Comparison of ENCODE assay signal across 10 cellular contexts in the genomic region with DNA sequence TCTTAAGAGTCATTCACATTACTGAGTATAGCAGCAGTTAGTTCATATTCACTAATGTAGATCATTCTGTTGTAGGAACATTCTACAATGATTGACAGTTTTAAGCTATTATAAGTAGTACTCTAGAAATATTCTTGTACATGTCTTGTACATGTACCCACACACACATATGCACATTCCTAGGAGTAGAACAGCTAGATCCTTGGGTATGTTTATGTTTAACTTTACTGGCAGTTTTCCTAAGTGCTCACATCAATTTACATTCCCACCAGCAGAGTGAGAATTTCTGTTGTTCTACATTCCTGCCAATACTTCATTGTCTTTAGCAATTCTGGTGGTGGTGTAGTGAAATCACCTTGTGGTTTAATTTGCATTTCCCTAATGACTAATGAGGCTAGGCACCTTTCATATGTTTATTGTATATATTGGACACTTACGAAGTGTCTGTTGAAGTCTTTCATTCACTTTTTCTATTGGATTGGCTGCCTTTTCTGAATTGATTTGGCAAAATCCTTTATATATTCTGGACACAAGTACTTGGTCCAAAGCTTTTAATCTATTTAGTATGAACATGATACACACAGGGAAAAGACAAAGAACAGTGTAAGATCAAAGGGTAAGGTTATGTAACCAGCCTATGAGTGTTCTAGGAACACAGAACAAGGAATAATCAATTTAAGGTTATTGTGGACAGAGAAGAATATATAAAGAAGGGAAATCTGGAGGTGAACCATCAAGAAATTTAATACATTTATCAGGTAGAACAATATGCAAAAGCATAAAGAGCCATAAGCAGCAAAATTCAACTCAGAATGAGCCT.
A peak's percentile ranks its signal among the peaks of the same experiment; 100 is the strongest.
DNase-seq lines count a peak whose midpoint lies in the region; ATAC-seq, FAIRE-seq and TF ChIP-seq lines count a peak whose summit lies in the region.
"Had no signal": no experiment of that assay in that cellular context is flagged by ENCODE, and none has a peak within 500 bp of the region (broad histone marks: within the 10 kb centered on the region; RNA-seq: fewer than 3 reads in every experiment).

No MANE protein-coding gene starts in this region.

- peak; percentile 78 for ATAC-seq in HG03039 (IDR thresholded peaks at IDR 0.05; ENCODE audit: unreplicated experiment)

- no peak overlapping the region for H3K4me3 ChIP-seq in astrocyte (ENCODE audit: insufficient read depth, low read depth, low read length)
- H3K4me3 ChIP-seq in small intestine (ENCODE audit: low read depth in 1 of 2, low read length in 2 of 2): no peak overlapping the region
- H3K4me3 ChIP-seq: BLaER1 had no signal

- no peaks in the 10 kb centered on the region for H3K27me3 Mint-ChIP-seq in activated naive CD4-positive, alpha-beta T cell treated with anti-CD3 and anti-CD28 coated beads, Interleukin-2, amount 50 U/mL, for 24 hours
- no peaks in the 10 kb centered on the region for H3K27me3 Mint-ChIP-seq in astrocyte (ENCODE audit: low read depth, unreplicated experiment)

- FAIRE-seq in astrocyte (lab: Jason Lieb, UNC): peak; percentile 26
- no peak for FAIRE-seq in small intestine (lab: Jason Lieb, UNC)
- FAIRE-seq: endothelial cell of umbilical vein had no signal

- no peak overlapping the region for H3K4me2 ChIP-seq in astrocyte (ENCODE audit: low read length)
- H3K4me2 ChIP-seq: BLaER1 had no signal

- no peaks in the 10 kb centered on the region for H3K27me3 ChIP-seq in astrocyte (ENCODE audit: insufficient read depth, low read length)
- H3K27me3 ChIP-seq in small intestine (ENCODE audit: control insufficient read depth in 2 of 2, insufficient read depth in 2 of 2, low read length in 2 of 2): no peaks in the 10 kb centered on the region
- H3K27me3 ChIP-seq: BLaER1 had no signal

- no peaks in the 10 kb centered on the region for H3K79me2 ChIP-seq in astrocyte (ENCODE audit: insufficient read depth, low read length)

- no peak overlapping the region for H3K9ac ChIP-seq in astrocyte (ENCODE audit: low read length)
- H3K9ac ChIP-seq: BLaER1 had no signal

- intact Hi-C loops in posterior vena cava (cut with DNase I): no loop called here

- H3K27ac ChIP-seq in astrocyte (ENCODE audit: low read depth, low read length): no peak overlapping the region
- H3K27ac ChIP-seq in small intestine (ENCODE audit: low read depth in 1 of 2, low read length in 1 of 2): no peak overlapping the region
- H3K27ac ChIP-seq: BLaER1 had no signal

- peak; percentile 47 for TF ChIP-seq CTCF in astrocyte (IDR thresholded peaks at IDR 0.05; ENCODE audit: insufficient read depth, low read depth, low read length)

- 67 to 85% (median 78%) methylated on average over 1 of the region's 1 CpG for WGBS in small intestine, 3 donors

- H3K36me3 Mint-ChIP-seq in activated naive CD4-positive, alpha-beta T cell treated with anti-CD3 and anti-CD28 coated beads, Interleukin-2, amount 50 U/mL, for 24 hours: peaks cover 2% of the 10 kb centered on the region
- H3K36me3 Mint-ChIP-seq in astrocyte (ENCODE audit: low read depth, unreplicated experiment): no peaks in the 10 kb centered on the region

- H3K9me3 Mint-ChIP-seq in activated naive CD4-positive, alpha-beta T cell treated with anti-CD3 and anti-CD28 coated beads, Interleukin-2, amount 50 U/mL, for 24 hours: no peaks in the 10 kb centered on the region
- H3K9me3 Mint-ChIP-seq in astrocyte (ENCODE audit: unreplicated experiment): no peaks in the 10 kb centered on the region

- H3K4me1 ChIP-seq in astrocyte (ENCODE audit: insufficient read depth, low read length): no peaks in the 10 kb centered on the region
- H3K4me1 ChIP-seq in small intestine (ENCODE audit: control insufficient read depth in 2 of 2, insufficient read depth in 1 of 2, low read depth in 1 of 2, low read length in 1 of 2): no peaks in the 10 kb centered on the region
- H3K4me1 ChIP-seq: BLaER1 had no signal

- no peak overlapping the region for H2AFZ ChIP-seq in astrocyte (ENCODE audit: low read depth, low read length)

- DNase-seq in activated naive CD4-positive, alpha-beta T cell treated with Interleukin-2 at 50 U/mL for 16 hours: no peak
- DNase-seq in astrocyte (ENCODE audit: low read depth) (peak; percentile 59), small intestine (peak; percentile 38), hepatic stellate cell (ENCODE audit: low spot score) (no peak), posterior vena cava (ENCODE audit: low spot score) (no peak)
- no peak for DNase-seq in activated CD4-positive, alpha-beta T cell treated with anti-CD3 and anti-CD28 coated beads, Interleukin-2, amount 50 U/mL, for 1 hour

- H3K36me3 ChIP-seq in astrocyte (ENCODE audit: insufficient read depth, low read length) (no peaks in the 10 kb centered on the region), small intestine (ENCODE audit: control insufficient read depth in 2 of 2, insufficient read depth in 2 of 2, low read length in 2 of 2) (no peaks in the 10 kb centered on the region)
- H3K36me3 ChIP-seq: BLaER1 had no signal

- no peaks in the 10 kb centered on the region for H4K20me1 ChIP-seq in astrocyte (ENCODE audit: insufficient read depth, low read length)
- H4K20me1 ChIP-seq: BLaER1 had no signal

- H3K27ac Mint-ChIP-seq in activated naive CD4-positive, alpha-beta T cell treated with anti-CD3 and anti-CD28 coated beads, Interleukin-2, amount 50 U/mL, for 24 hours: peak overlapping the region; percentile 44
- no peak overlapping the region for H3K27ac Mint-ChIP-seq in astrocyte (ENCODE audit: unreplicated experiment)

- H3K4me3 Mint-ChIP-seq in activated naive CD4-positive, alpha-beta T cell treated with anti-CD3 and anti-CD28 coated beads, Interleukin-2, amount 50 U/mL, for 24 hours: peak overlapping the region; percentile 53
- H3K4me3 Mint-ChIP-seq in astrocyte (ENCODE audit: unreplicated experiment): no peak overlapping the region

- H3K9me3 ChIP-seq in astrocyte (ENCODE audit: insufficient read depth, low read depth, low read length) (no peaks in the 10 kb centered on the region), small intestine (ENCODE audit: control insufficient read depth, low read depth) (no peaks in the 10 kb centered on the region)
- H3K9me3 ChIP-seq: BLaER1 had no signal

- peaks cover 92% of the 10 kb centered on the region for H3K4me1 Mint-ChIP-seq in activated naive CD4-positive, alpha-beta T cell treated with anti-CD3 and anti-CD28 coated beads, Interleukin-2, amount 50 U/mL, for 24 hours
- H3K4me1 Mint-ChIP-seq in astrocyte (ENCODE audit: low read depth, unreplicated experiment): peaks cover 11% of the 10 kb centered on the region

Comparison
In these comparisons a context has a peak if more than half of its experiments do, and no peak if none do; other contexts are left out.
1. DNase-seq: peak in astrocyte (single experiment) and small intestine (single experiment); none in activated naive CD4-positive, alpha-beta T cell treated with Interleukin-2 at 50 U/mL for 16 hours (single experiment), hepatic stellate cell (single experiment), posterior vena cava (single experiment) and activated CD4-positive, alpha-beta T cell treated with anti-CD3 and anti-CD28 coated beads, Interleukin-2, amount 50 U/mL, for 1 hour (single experiment).